ENCODE assay signal across 9 cellular contexts in genomic region chr1:239814306-239814881, GRCh38.
A peak's percentile ranks its signal among the peaks of the same experiment; 100 is the strongest.
DNase-seq lines count a peak whose midpoint lies in the region; ATAC-seq and TF ChIP-seq lines count a peak whose summit lies in the region.
"Had no signal": no experiment of that assay in that cellular context is flagged by ENCODE, and none has a peak within 500 bp of the region (broad histone marks: within the 10 kb centered on the region; RNA-seq: fewer than 3 reads in every experiment).

No MANE protein-coding gene starts in this region.

- DNase-seq in ACHN (peak; percentile 92), HPDE6-E6E7 (ENCODE audit: extremely low spot score) (peak; percentile 54), kidney epithelial cell (ENCODE audit: low read depth) (peak; percentile 86), NCI-H345 (lab: John Stamatoyannopoulos, UW) (no peak), NCI-H748 (lab: John Stamatoyannopoulos, UW; ENCODE audit: unreplicated experiment) (no peak)
- DNase-seq in activated naive CD8-positive, alpha-beta T cell treated with anti-CD3 and anti-CD28 coated beads, Interleukin-2, amount 50 U/mL, for 24 hours = peak; percentile 14
- no peak for DNase-seq in effector CD8-positive, alpha-beta T cell (lab: John Stamatoyannopoulos, UW)
- DNase-seq: right lobe of liver had no signal

- H3K27me3 Mint-ChIP-seq in activated naive CD8-positive, alpha-beta T cell treated with anti-CD3 and anti-CD28 coated beads, Interleukin-2, amount 50 U/mL, for 24 hours = peaks cover 2% of the 10 kb centered on the region

- H3K9me3 Mint-ChIP-seq in activated naive CD8-positive, alpha-beta T cell treated with anti-CD3 and anti-CD28 coated beads, Interleukin-2, amount 50 U/mL, for 24 hours = no peaks in the 10 kb centered on the region

- ATAC-seq in activated naive CD8-positive, alpha-beta T cell treated with anti-CD3 and anti-CD28 coated beads, Interleukin-2, amount 50 U/mL, for 24 hours = peak; percentile 84
- ATAC-seq in GM19397 (IDR thresholded peaks at IDR 0.05; ENCODE audit: unreplicated experiment) = no peak

- no peaks in the 10 kb centered on the region for H3K36me3 ChIP-seq in kidney epithelial cell (ENCODE audit: control insufficient read depth, insufficient read depth, low read length)
- H3K36me3 ChIP-seq: right lobe of liver had no signal

- in situ Hi-C loops in ACHN (cut with HindIII; ENCODE audit: low pct_ligation_motif_present, low pct_unique_long_range_greater_than_20kb, low sequenced_read_pairs) = no loop called here

- H3K36me3 Mint-ChIP-seq in activated naive CD8-positive, alpha-beta T cell treated with anti-CD3 and anti-CD28 coated beads, Interleukin-2, amount 50 U/mL, for 24 hours (ENCODE audit: low read depth) = no peaks in the 10 kb centered on the region

- H3K27me3 ChIP-seq in kidney epithelial cell (ENCODE audit: control insufficient read depth, insufficient read depth, low read length) = no peaks in the 10 kb centered on the region
- H3K27me3 ChIP-seq: right lobe of liver had no signal

- no peak overlapping the region for H3K27ac Mint-ChIP-seq in activated naive CD8-positive, alpha-beta T cell treated with anti-CD3 and anti-CD28 coated beads, Interleukin-2, amount 50 U/mL, for 24 hours

- H3K4me3 ChIP-seq in kidney epithelial cell (ENCODE audit: low read depth, low read length) = no peak overlapping the region
- H3K4me3 ChIP-seq: right lobe of liver had no signal

- no peak for TF ChIP-seq CTCF in kidney epithelial cell (IDR thresholded peaks at IDR 0.05; ENCODE audit: insufficient read depth, low read length, poor library complexity, severe bottlenecking)

- peaks cover 32% of the 10 kb centered on the region for H3K4me1 Mint-ChIP-seq in activated naive CD8-positive, alpha-beta T cell treated with anti-CD3 and anti-CD28 coated beads, Interleukin-2, amount 50 U/mL, for 24 hours

- H3K4me3 Mint-ChIP-seq in activated naive CD8-positive, alpha-beta T cell treated with anti-CD3 and anti-CD28 coated beads, Interleukin-2, amount 50 U/mL, for 24 hours = no peak overlapping the region

Comparison
In these comparisons a context has a peak if more than half of its experiments do, and no peak if none do; other contexts are left out.
1. DNase-seq: peak in ACHN (single experiment), HPDE6-E6E7 (single experiment), activated naive CD8-positive, alpha-beta T cell treated with anti-CD3 and anti-CD28 coated beads, Interleukin-2, amount 50 U/mL, for 24 hours (single experiment) and kidney epithelial cell (single experiment); none in effector CD8-positive, alpha-beta T cell (single experiment), NCI-H345 (single experiment) and NCI-H748 (single experiment).